ENCODE assay signal across 8 cellular contexts in the genomic region with DNA sequence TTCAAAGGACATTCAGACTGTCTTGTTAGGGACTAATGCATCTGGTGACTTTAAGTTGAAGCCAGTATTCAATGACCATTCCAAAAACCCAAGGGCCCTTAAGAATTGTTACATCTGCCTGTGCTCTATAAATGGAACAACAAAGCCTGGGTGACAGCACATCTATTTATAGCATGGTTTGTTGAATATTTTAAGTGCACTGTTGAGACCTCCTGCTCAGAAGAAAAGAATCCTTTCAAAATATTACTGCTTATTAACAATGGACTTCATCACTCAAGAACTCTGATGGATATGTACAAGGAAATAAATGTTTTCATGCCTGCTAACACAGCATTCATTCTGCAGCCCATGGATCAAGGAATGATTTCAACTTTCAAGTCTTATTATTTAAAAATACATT. TPM values are rescaled to one million over a fixed set of nuclear protein-coding genes. Genes with fewer than 3 reads are reported as not detected.
"Had no signal": no experiment of that assay in that cellular context is flagged by ENCODE, and none has a peak within 500 bp of the region (broad histone marks: within the 10 kb centered on the region; RNA-seq: fewer than 3 reads in every experiment).

No MANE protein-coding gene starts in this region.

- DNase-seq: GDM1, GF-D8 had no signal

- FAIRE-seq: G401.6, GM12878, GM12891, GM12892, GM18507, GM19239 had no signal

- H3K4me3 ChIP-seq: GM12878 had no signal

- ATAC-seq: GM12878 had no signal

RNA-seq across cellular contexts. Expression of a gene that starts 33.1 kb away (rescaled TPM):
- polyA plus RNA-seq: GM12878 had no signal

RNA-seq across cellular contexts. Expression of a gene that starts 46.2 kb away (rescaled TPM):
- total RNA-seq: GM12878 had no signal
- polyA plus RNA-seq: GM12878 had no signal
